7 cellular contexts compared by ENCODE assay signal in genomic region chr3:126524429-126524988, GRCh38. TPM values are rescaled to one million over a fixed set of nuclear protein-coding genes. Genes with fewer than 3 reads are reported as not detected.
DNase-seq lines count a peak whose midpoint lies in the region; ATAC-seq, FAIRE-seq and TF ChIP-seq lines count a peak whose summit lies in the region.

No MANE protein-coding gene starts in this region.

- H3K9ac ChIP-seq in keratinocyte (ENCODE audit: control insufficient read depth, extremely low read depth, insufficient read depth, low read length) = no peak overlapping the region

- no peaks in the 10 kb centered on the region for H3K79me2 ChIP-seq in keratinocyte (ENCODE audit: control insufficient read depth, insufficient read depth, low read length)

- no peak overlapping the region for H3K27ac Mint-ChIP-seq in activated naive CD8-positive, alpha-beta T cell treated with anti-CD3 and anti-CD28 coated beads for 36 hours
- H3K27ac Mint-ChIP-seq in stimulated activated naive CD8-positive, alpha-beta T cell treated with anti-CD3 and anti-CD28 coated beads, Interleukin-15, Interleukin-2, amounts not matched to agents 100 ng/mL and 50 ng/mL, for 24 hours = no peak overlapping the region

- no peaks in the 10 kb centered on the region for H3K36me3 ChIP-seq in keratinocyte (ENCODE audit: control insufficient read depth in 2 of 2, extremely low read depth in 1 of 2, insufficient read depth in 2 of 2, low read length in 2 of 2)

- no peak overlapping the region for H3K4me3 Mint-ChIP-seq in activated naive CD8-positive, alpha-beta T cell treated with anti-CD3 and anti-CD28 coated beads for 36 hours
- peak overlapping the region; percentile 17 for H3K4me3 Mint-ChIP-seq in stimulated activated naive CD8-positive, alpha-beta T cell treated with anti-CD3 and anti-CD28 coated beads, Interleukin-15, Interleukin-2, amounts not matched to agents 100 ng/mL and 50 ng/mL, for 24 hours

- peak overlapping the region; percentile 56 for H3K4me2 ChIP-seq in keratinocyte (ENCODE audit: control insufficient read depth, extremely low read depth, insufficient read depth, low read depth, low read length)

- H3K36me3 Mint-ChIP-seq in activated naive CD8-positive, alpha-beta T cell treated with anti-CD3 and anti-CD28 coated beads for 36 hours = no peaks in the 10 kb centered on the region
- no peaks in the 10 kb centered on the region for H3K36me3 Mint-ChIP-seq in stimulated activated naive CD8-positive, alpha-beta T cell treated with anti-CD3 and anti-CD28 coated beads, Interleukin-15, Interleukin-2, amounts not matched to agents 100 ng/mL and 50 ng/mL, for 24 hours (ENCODE audit: low read depth)

- H2AFZ ChIP-seq in keratinocyte (ENCODE audit: control insufficient read depth, low read length) = no peak overlapping the region

- H3K9me3 Mint-ChIP-seq in activated naive CD8-positive, alpha-beta T cell treated with anti-CD3 and anti-CD28 coated beads for 36 hours = no peaks in the 10 kb centered on the region
- H3K9me3 Mint-ChIP-seq in stimulated activated naive CD8-positive, alpha-beta T cell treated with anti-CD3 and anti-CD28 coated beads, Interleukin-15, Interleukin-2, amounts not matched to agents 100 ng/mL and 50 ng/mL, for 24 hours = no peaks in the 10 kb centered on the region

- H3K4me1 Mint-ChIP-seq in activated naive CD8-positive, alpha-beta T cell treated with anti-CD3 and anti-CD28 coated beads for 36 hours = no peaks in the 10 kb centered on the region
- H3K4me1 Mint-ChIP-seq in stimulated activated naive CD8-positive, alpha-beta T cell treated with anti-CD3 and anti-CD28 coated beads, Interleukin-15, Interleukin-2, amounts not matched to agents 100 ng/mL and 50 ng/mL, for 24 hours (ENCODE audit: low read depth) = no peaks in the 10 kb centered on the region

- H3K4me3 ChIP-seq in keratinocyte (ENCODE audit: control insufficient read depth in 2 of 3, extremely low read depth in 1 of 3, insufficient read depth in 2 of 3, low read depth in 1 of 3, low read length in 3 of 3) = peak overlapping the region in 2 of 3 experiments; percentile 25 to 29

- FAIRE-seq in keratinocyte (lab: Jason Lieb, UNC) = no peak
- FAIRE-seq in HTR-8/SVneo (lab: Jason Lieb, UNC) = no peak

- H3K27me3 ChIP-seq in keratinocyte (ENCODE audit: control insufficient read depth, extremely low read depth, insufficient read depth, low read length) = peaks cover 32% of the 10 kb centered on the region

- no peaks in the 10 kb centered on the region for H4K20me1 ChIP-seq in keratinocyte (ENCODE audit: control insufficient read depth, extremely low read depth, insufficient read depth, low read length)

- TF ChIP-seq CTCF in LNCAP (IDR thresholded peaks at IDR 0.05) (0 out of 2 replicates have a peak, but pooled peaks have one; percentile 18), keratinocyte (optimal IDR thresholded peaks at IDR 0.05 in 1 of 3, IDR thresholded peaks at IDR 0.05 in 1 of 3, conservative IDR thresholded peaks at IDR 0.05 in 1 of 3; ENCODE audit: extremely low read depth in 1 of 3, insufficient read depth in 2 of 3, low read length in 3 of 3) (no peak)

- no peaks in the 10 kb centered on the region for H3K4me1 ChIP-seq in keratinocyte (ENCODE audit: control insufficient read depth, extremely low read depth, insufficient read depth, low read length)

- peaks cover 30% of the 10 kb centered on the region for H3K27me3 Mint-ChIP-seq in activated naive CD8-positive, alpha-beta T cell treated with anti-CD3 and anti-CD28 coated beads for 36 hours
- peaks cover 18% of the 10 kb centered on the region for H3K27me3 Mint-ChIP-seq in stimulated activated naive CD8-positive, alpha-beta T cell treated with anti-CD3 and anti-CD28 coated beads, Interleukin-15, Interleukin-2, amounts not matched to agents 100 ng/mL and 50 ng/mL, for 24 hours

- DNase-seq in activated naive CD8-positive, alpha-beta T cell treated with anti-CD3 and anti-CD28 coated beads for 36 hours = peak; percentile 23
- DNase-seq in keratinocyte (ENCODE audit: low read depth, low spot score) (no peak), HTR-8/SVneo (ENCODE audit: insufficient read length, low spot score) (no peak)
- no peak for DNase-seq in activated CD8-positive, alpha-beta memory T cell treated with anti-CD3 and anti-CD28 coated beads, Interleukin-2, amount 50 U/mL, for 48 hours

- no peaks in the 10 kb centered on the region for H3K9me1 ChIP-seq in keratinocyte (ENCODE audit: control insufficient read depth, extremely low read depth, insufficient read depth, low read length)

- H3K9me3 ChIP-seq in keratinocyte (ENCODE audit: control insufficient read depth, low read depth, low read length) = no peaks in the 10 kb centered on the region

- dilution Hi-C loops in keratinocyte (cut with MboI; ENCODE audit: extremely low pct_ligation_motif_present, low sequenced_read_pairs) = no loop called here

- no peak for ATAC-seq in HG02884 (IDR thresholded peaks at IDR 0.05; ENCODE audit: unreplicated experiment)

- H3K27ac ChIP-seq in keratinocyte (ENCODE audit: control insufficient read depth, insufficient read depth, low read length) = no peak overlapping the region

RNA-seq across cellular contexts. Expression of gene CHST13, which starts 0.6 kb away (rescaled TPM):
- total RNA-seq in activated naive CD8-positive, alpha-beta T cell treated with anti-CD3 and anti-CD28 coated beads for 36 hours = not detected
- not detected in 3 replicates for polyA plus RNA-seq in keratinocyte
- polyA plus RNA-seq in keratinocyte (2011; ENCODE audit: low read depth) = not detected
- polyA plus RNA-seq in keratinocyte (2011; cell fraction: cytosol; rRNA removed) = not detected in 2 replicates
- not detected in 2 replicates for polyA plus RNA-seq in keratinocyte (2011; cell fraction: nucleus; rRNA removed)
- not detected in 2 replicates for polyA plus RNA-seq in keratinocyte (2012; ENCODE audit: low replicate concordance)
- not detected in 3 replicates for polyA minus RNA-seq in keratinocyte
- not detected for polyA minus RNA-seq in keratinocyte (2011; cell fraction: cytosol; rRNA and poly(A)+ RNA removed)
- polyA minus RNA-seq in keratinocyte (2011; cell fraction: nucleus; rRNA and poly(A)+ RNA removed) = not detected in 2 replicates

RNA-seq across cellular contexts. Expression of gene UROC1, which starts 6.9 kb away (rescaled TPM):
- not detected for total RNA-seq in activated naive CD8-positive, alpha-beta T cell treated with anti-CD3 and anti-CD28 coated beads for 36 hours
- not detected in 3 replicates for polyA plus RNA-seq in keratinocyte
- polyA plus RNA-seq in keratinocyte (2011; ENCODE audit: low read depth) = not detected
- polyA plus RNA-seq in keratinocyte (2011; cell fraction: cytosol; rRNA removed) = not detected in 2 replicates
- not detected in 2 replicates for polyA plus RNA-seq in keratinocyte (2011; cell fraction: nucleus; rRNA removed)
- polyA plus RNA-seq in keratinocyte (2012; ENCODE audit: low replicate concordance) = not detected in 2 replicates
- not detected in 3 replicates for polyA minus RNA-seq in keratinocyte
- not detected for polyA minus RNA-seq in keratinocyte (2011; cell fraction: cytosol; rRNA and poly(A)+ RNA removed)
- polyA minus RNA-seq in keratinocyte (2011; cell fraction: nucleus; rRNA and poly(A)+ RNA removed) = not detected in 2 replicates

RNA-seq across cellular contexts. Expression of gene C3orf22, which starts 34.2 kb away (rescaled TPM):
- not detected for total RNA-seq in activated naive CD8-positive, alpha-beta T cell treated with anti-CD3 and anti-CD28 coated beads for 36 hours
- not detected in 3 replicates for polyA plus RNA-seq in keratinocyte
- polyA plus RNA-seq in keratinocyte (2011; ENCODE audit: low read depth) = not detected
- not detected in 2 replicates for polyA plus RNA-seq in keratinocyte (2011; cell fraction: cytosol; rRNA removed)
- polyA plus RNA-seq in keratinocyte (2011; cell fraction: nucleus; rRNA removed) = not detected in 2 replicates
- polyA plus RNA-seq in keratinocyte (2012; ENCODE audit: low replicate concordance) = not detected in 2 replicates
- not detected in 3 replicates for polyA minus RNA-seq in keratinocyte
- polyA minus RNA-seq in keratinocyte (2011; cell fraction: cytosol; rRNA and poly(A)+ RNA removed) = not detected
- not detected in 2 replicates for polyA minus RNA-seq in keratinocyte (2011; cell fraction: nucleus; rRNA and poly(A)+ RNA removed)

RNA-seq across cellular contexts. Expression of gene ZXDC, which starts 48.8 kb away (rescaled TPM):
- 10 to 100 TPM; 18.7 to 19.3 TPM for total RNA-seq in activated naive CD8-positive, alpha-beta T cell treated with anti-CD3 and anti-CD28 coated beads for 36 hours
- polyA plus RNA-seq in keratinocyte = 9.9 to 10.7 TPM (median 10.3 TPM) in 3 replicates
- 7.8 TPM for polyA plus RNA-seq in keratinocyte (2011; ENCODE audit: low read depth)
- 7.3 and 7.8 TPM in 2 replicates for polyA plus RNA-seq in keratinocyte (2011; cell fraction: cytosol; rRNA removed)
- 27.5 and 35.4 TPM in 2 replicates for polyA plus RNA-seq in keratinocyte (2011; cell fraction: nucleus; rRNA removed)
- 9.3 and 11.8 TPM in 2 replicates for polyA plus RNA-seq in keratinocyte (2012; ENCODE audit: low replicate concordance)
- 19.1 to 24.6 TPM (median 21.4 TPM) in 3 replicates for polyA minus RNA-seq in keratinocyte
- polyA minus RNA-seq in keratinocyte (2011; cell fraction: cytosol; rRNA and poly(A)+ RNA removed) = 14.0 TPM
- polyA minus RNA-seq in keratinocyte (2011; cell fraction: nucleus; rRNA and poly(A)+ RNA removed) = 26.8 and 36.1 TPM in 2 replicates
